Comparison of ENCODE assay signal across 8 cellular contexts in the genomic region with DNA sequence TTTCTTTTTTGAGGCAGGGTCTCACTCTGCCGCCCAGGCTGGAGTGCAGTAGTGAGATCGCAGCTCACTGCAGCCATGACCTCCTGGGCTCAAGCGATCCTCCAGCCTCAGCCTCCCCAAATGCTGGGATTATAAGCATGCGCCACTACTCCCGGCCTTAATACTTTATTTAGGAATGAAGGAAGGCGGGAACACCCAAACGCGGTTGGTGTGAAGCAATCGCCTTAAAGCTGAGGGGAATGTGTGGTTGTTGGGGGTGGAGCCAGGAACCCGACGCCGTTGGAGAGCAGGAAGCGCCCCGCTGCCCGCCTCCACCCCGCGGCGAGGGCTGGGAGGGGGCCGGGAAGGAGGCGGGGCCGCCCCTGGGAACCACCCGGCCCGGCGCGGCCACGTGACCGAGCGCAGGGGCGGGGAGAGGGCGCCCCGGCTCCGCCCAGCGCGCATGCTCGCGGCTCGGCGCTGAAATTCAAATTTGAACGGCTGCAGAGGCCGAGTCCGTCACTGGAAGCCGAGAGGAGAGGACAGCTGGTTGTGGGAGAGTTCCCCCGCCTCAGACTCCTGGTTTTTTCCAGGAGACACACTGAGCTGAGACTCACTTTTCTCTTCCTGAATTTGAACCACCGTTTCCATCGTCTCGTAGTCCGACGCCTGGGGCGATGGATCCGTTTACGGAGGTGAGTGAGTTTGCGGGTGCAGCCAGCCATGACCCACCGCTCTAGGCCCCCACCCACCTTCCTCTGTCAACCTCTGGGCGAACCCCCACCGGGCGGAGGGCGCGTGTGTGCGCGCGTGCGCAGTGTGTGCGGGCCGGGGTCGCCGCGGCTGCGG. TPM values are rescaled to one million over a fixed set of nuclear protein-coding genes. Genes with fewer than 3 reads are reported as not detected.
DNase-seq lines count a peak whose midpoint lies in the region; ATAC-seq, FAIRE-seq and TF ChIP-seq lines count a peak whose summit lies in the region.

A gene with protein sequence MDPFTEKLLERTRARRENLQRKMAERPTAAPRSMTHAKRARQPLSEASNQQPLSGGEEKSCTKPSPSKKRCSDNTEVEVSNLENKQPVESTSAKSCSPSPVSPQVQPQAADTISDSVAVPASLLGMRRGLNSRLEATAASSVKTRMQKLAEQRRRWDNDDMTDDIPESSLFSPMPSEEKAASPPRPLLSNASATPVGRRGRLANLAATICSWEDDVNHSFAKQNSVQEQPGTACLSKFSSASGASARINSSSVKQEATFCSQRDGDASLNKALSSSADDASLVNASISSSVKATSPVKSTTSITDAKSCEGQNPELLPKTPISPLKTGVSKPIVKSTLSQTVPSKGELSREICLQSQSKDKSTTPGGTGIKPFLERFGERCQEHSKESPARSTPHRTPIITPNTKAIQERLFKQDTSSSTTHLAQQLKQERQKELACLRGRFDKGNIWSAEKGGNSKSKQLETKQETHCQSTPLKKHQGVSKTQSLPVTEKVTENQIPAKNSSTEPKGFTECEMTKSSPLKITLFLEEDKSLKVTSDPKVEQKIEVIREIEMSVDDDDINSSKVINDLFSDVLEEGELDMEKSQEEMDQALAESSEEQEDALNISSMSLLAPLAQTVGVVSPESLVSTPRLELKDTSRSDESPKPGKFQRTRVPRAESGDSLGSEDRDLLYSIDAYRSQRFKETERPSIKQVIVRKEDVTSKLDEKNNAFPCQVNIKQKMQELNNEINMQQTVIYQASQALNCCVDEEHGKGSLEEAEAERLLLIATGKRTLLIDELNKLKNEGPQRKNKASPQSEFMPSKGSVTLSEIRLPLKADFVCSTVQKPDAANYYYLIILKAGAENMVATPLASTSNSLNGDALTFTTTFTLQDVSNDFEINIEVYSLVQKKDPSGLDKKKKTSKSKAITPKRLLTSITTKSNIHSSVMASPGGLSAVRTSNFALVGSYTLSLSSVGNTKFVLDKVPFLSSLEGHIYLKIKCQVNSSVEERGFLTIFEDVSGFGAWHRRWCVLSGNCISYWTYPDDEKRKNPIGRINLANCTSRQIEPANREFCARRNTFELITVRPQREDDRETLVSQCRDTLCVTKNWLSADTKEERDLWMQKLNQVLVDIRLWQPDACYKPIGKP (plus strand): TSS at position 492 of the 828 bp plus-strand sequence. CDS start 165 bp downstream, at position 657.

- H3K4me1 ChIP-seq in kidney (ENCODE audit: control insufficient read depth in 1 of 2, insufficient read depth in 1 of 2, low read depth in 1 of 2, low read length in 2 of 2) = peaks cover 8% of the 10 kb centered on the region in 2 donors

- H3K27ac ChIP-seq in kidney (ENCODE audit: low read depth in 2 of 2, low read length in 2 of 2) = peak within 1 kb of the TSS; percentile 58 to 59

- TF ChIP-seq CTCF in AG10803 (conservative IDR thresholded peaks at IDR 0.05; ENCODE audit: low read length) (no peak), kidney (IDR thresholded peaks at IDR 0.05; ENCODE audit: borderline replicate concordance, extremely low read depth, insufficient read depth) (no peak)

- H3K9ac ChIP-seq in kidney (ENCODE audit: low read length in 2 of 2) = peak within 1 kb of the TSS; percentile 53 to 71

- DNase-seq in AG10803 (ENCODE audit: low read depth) (peak; percentile 97), NCI-H345 treated with DMSO at 0.1 percent for 48 hours (lab: John Stamatoyannopoulos, UW; ENCODE audit: unreplicated experiment) (peak; percentile 94), cerebellum (ENCODE audit: low spot score) (peak; percentile 94), kidney (peak; percentile 97)
- DNase-seq in activated CD4-positive, CD25-positive, alpha-beta regulatory T cell treated with anti-CD3 and anti-CD28 coated beads, Interleukin-2, amount 50 U/mL, for 72 hours = peak; percentile 91
- peak; percentile 69 to 79 (median 72) for DNase-seq in stimulated activated CD4-positive, alpha-beta T cell treated with anti-CD3 and anti-CD28 coated beads, Interleukin-12 subunit alpha, Interleukin-12 subunit beta, amount 100 ng/mL, for 48 hours (ENCODE audit: low read depth in 2 of 3, low spot score in 1 of 3)

- FAIRE-seq in kidney (lab: Jason Lieb, UNC) = no peak

- H3K9me3 ChIP-seq in kidney (ENCODE audit: control insufficient read depth in 1 of 2, low read length in 2 of 2) = no peaks in the 10 kb centered on the region

- ATAC-seq in GM19023 (IDR thresholded peaks at IDR 0.05; ENCODE audit: unreplicated experiment) = peak; percentile 81
- ATAC-seq in HG03196 (IDR thresholded peaks at IDR 0.05; ENCODE audit: unreplicated experiment) = peak; percentile 79

- no peaks in the 10 kb centered on the region for H3K36me3 ChIP-seq in kidney (ENCODE audit: control insufficient read depth in 1 of 2, insufficient read depth in 2 of 2, low read length in 2 of 2)

- intact Hi-C loops in kidney (cut with DNase I) = no loop called here

- peak within 1 kb of the TSS; percentile 89 for H3K4me3 ChIP-seq in AG10803 (ENCODE audit: low read length)
- H3K4me3 ChIP-seq in kidney (ENCODE audit: low read length in 2 of 2) = peak within 1 kb of the TSS; percentile 82 to 94

RNA-seq across cellular contexts. Expression of the gene that starts here (rescaled TPM):
- total RNA-seq in cerebellum = 9.8 TPM
- total RNA-seq in kidney = 1.2 TPM
- polyA plus RNA-seq in kidney (ENCODE audit: insufficient read depth, low read depth, low replicate concordance) = 0.17 TPM

Comparison
In these comparisons a context has a peak if more than half of its experiments do, and no peak if none do; other contexts are left out.
1. Peak in every context shown above with its lines: DNase-seq, ATAC-seq, H3K4me3 ChIP-seq and H3K27ac ChIP-seq.